In the genomic region with DNA sequence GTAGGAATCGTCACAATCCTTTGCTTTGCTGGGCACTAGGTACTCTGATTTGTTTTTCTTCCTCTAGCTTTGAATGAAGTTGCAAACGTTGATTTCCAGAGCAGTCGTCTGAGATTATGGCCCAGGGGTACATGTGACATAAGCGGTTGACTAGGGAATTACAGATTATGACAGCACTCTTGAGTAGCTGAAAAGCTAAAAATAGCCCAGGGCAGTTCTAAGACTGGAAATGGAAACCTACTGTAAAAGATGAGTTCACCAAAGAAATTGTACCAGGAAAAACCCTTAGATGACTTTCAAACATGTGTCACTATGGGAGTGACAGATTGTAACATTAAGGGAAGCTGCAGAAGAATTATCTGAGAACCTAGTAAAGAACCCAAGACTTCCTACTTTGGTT, we compare ENCODE assay signal across 13 cellular contexts.
DNase-seq lines count a peak whose midpoint lies in the region; FAIRE-seq and TF ChIP-seq lines count a peak whose summit lies in the region.
"Had no signal": no experiment of that assay in that cellular context is flagged by ENCODE, and none has a peak within 500 bp of the region (broad histone marks: within the 10 kb centered on the region; RNA-seq: fewer than 3 reads in every experiment).

No MANE protein-coding gene starts in this region.

- H2BK15ac ChIP-seq in mesenchymal stem cell (ENCODE audit: low read depth, poor library complexity, severe bottlenecking), result no peak overlapping the region

- H3K9ac ChIP-seq in astrocyte (ENCODE audit: low read length) (no peak overlapping the region), mesenchymal stem cell (ENCODE audit: low read length) (no peak overlapping the region)

- H3K9me3 Mint-ChIP-seq in HFFc6 (no peaks in the 10 kb centered on the region), astrocyte (ENCODE audit: unreplicated experiment) (peaks cover 3% of the 10 kb centered on the region)
- H3K9me3 Mint-ChIP-seq: activated T-cell treated with anti-CD3 and anti-CD28 coated beads, Interleukin-2, amount 50 U/mL, for 24 hours; memory B cell had no signal

- H3K27me3 ChIP-seq in astrocyte (ENCODE audit: insufficient read depth, low read length) (no peaks in the 10 kb centered on the region), mesenchymal stem cell (ENCODE audit: control insufficient read depth in 1 of 2, insufficient read depth in 1 of 2, low read length in 2 of 2) (no peaks in the 10 kb centered on the region), esophagus squamous epithelium (no peaks in the 10 kb centered on the region)

- peaks cover 10% of the 10 kb centered on the region for H4K20me1 ChIP-seq in astrocyte (ENCODE audit: insufficient read depth, low read length)

- no peak overlapping the region for H2BK120ac ChIP-seq in mesenchymal stem cell (ENCODE audit: low read depth, low read length)

- no peak for TF ChIP-seq CTCF in HFFc6 (IDR thresholded peaks at IDR 0.05)
- no peak for TF ChIP-seq CTCF in astrocyte (IDR thresholded peaks at IDR 0.05; ENCODE audit: insufficient read depth, low read depth, low read length)
- no peak for TF ChIP-seq CTCF in esophagus squamous epithelium (IDR thresholded peaks at IDR 0.05)

- H2AFZ ChIP-seq in astrocyte (ENCODE audit: low read depth, low read length) (no peak overlapping the region), mesenchymal stem cell (ENCODE audit: low read depth, low read length) (no peak overlapping the region)

- no peak overlapping the region for H2AK5ac ChIP-seq in mesenchymal stem cell (ENCODE audit: low read length, severe bottlenecking)

- H3K79me1 ChIP-seq in mesenchymal stem cell (replicated peaks; ENCODE audit: low read length, poor library complexity, severe bottlenecking), result peaks cover 14% of the 10 kb centered on the region

- no peak overlapping the region for H4K8ac ChIP-seq in mesenchymal stem cell (ENCODE audit: low read length)

- H3K27me3 Mint-ChIP-seq in HFFc6 (ENCODE audit: insufficient read depth) (no peaks in the 10 kb centered on the region), astrocyte (ENCODE audit: low read depth, unreplicated experiment) (no peaks in the 10 kb centered on the region)
- H3K27me3 Mint-ChIP-seq: activated T-cell treated with anti-CD3 and anti-CD28 coated beads, Interleukin-2, amount 50 U/mL, for 24 hours; memory B cell had no signal

- no peak overlapping the region for H4K91ac ChIP-seq in mesenchymal stem cell (ENCODE audit: low read length)

- H3K36me3 Mint-ChIP-seq in HFFc6 (ENCODE audit: low read depth), result peaks cover 18% of the 10 kb centered on the region
- H3K36me3 Mint-ChIP-seq in astrocyte (ENCODE audit: low read depth, unreplicated experiment), result peaks cover 15% of the 10 kb centered on the region

- H3K4me3 ChIP-seq in astrocyte (ENCODE audit: insufficient read depth, low read depth, low read length) (no peak overlapping the region), mesenchymal stem cell (ENCODE audit: insufficient read depth in 1 of 2, low read depth in 1 of 2, low read length in 2 of 2) (no peak overlapping the region), esophagus squamous epithelium (no peak overlapping the region)

- peaks cover 10% of the 10 kb centered on the region for H3K79me2 ChIP-seq in astrocyte (ENCODE audit: insufficient read depth, low read length)

- no peak overlapping the region for H3K4ac ChIP-seq in mesenchymal stem cell (ENCODE audit: low read depth in 1 of 2, low read length in 2 of 2)

- H3K36me3 ChIP-seq in astrocyte (ENCODE audit: insufficient read depth, low read length) (no peaks in the 10 kb centered on the region), mesenchymal stem cell (ENCODE audit: control insufficient read depth in 1 of 2, insufficient read depth in 2 of 2, low read depth in 1 of 2, low read length in 2 of 2) (no peaks in the 10 kb centered on the region), esophagus squamous epithelium (no peaks in the 10 kb centered on the region)

- no peak overlapping the region for H3K4me3 Mint-ChIP-seq in HFFc6
- H3K4me3 Mint-ChIP-seq in astrocyte (ENCODE audit: unreplicated experiment), result no peak overlapping the region
- H3K4me3 Mint-ChIP-seq: activated T-cell treated with anti-CD3 and anti-CD28 coated beads, Interleukin-2, amount 50 U/mL, for 24 hours; memory B cell had no signal

- H3K9me3 ChIP-seq in astrocyte (ENCODE audit: insufficient read depth, low read depth, low read length) (no peaks in the 10 kb centered on the region), mesenchymal stem cell (ENCODE audit: control insufficient read depth, low read length) (no peaks in the 10 kb centered on the region), esophagus squamous epithelium (no peaks in the 10 kb centered on the region)

- H3K27ac ChIP-seq in astrocyte (ENCODE audit: low read depth, low read length) (no peak overlapping the region), mesenchymal stem cell (ENCODE audit: low read length, poor library complexity, severe bottlenecking) (no peak overlapping the region), esophagus squamous epithelium (no peak overlapping the region)

- TF ChIP-seq POLR2A in esophagus squamous epithelium (IDR thresholded peaks at IDR 0.05), result no peak

- intact Hi-C loops in esophagus squamous epithelium (cut with DNase I), result no loop called here

- H3K27ac Mint-ChIP-seq in HFFc6 (peak overlapping the region; percentile 43), astrocyte (ENCODE audit: unreplicated experiment) (peak overlapping the region; percentile 20)
- H3K27ac Mint-ChIP-seq: activated T-cell treated with anti-CD3 and anti-CD28 coated beads, Interleukin-2, amount 50 U/mL, for 24 hours; memory B cell had no signal

- no peak for FAIRE-seq in astrocyte (lab: Jason Lieb, UNC)

- no peaks in the 10 kb centered on the region for H3K4me1 ChIP-seq in astrocyte (ENCODE audit: insufficient read depth, low read length)
- H3K4me1 ChIP-seq in mesenchymal stem cell (ENCODE audit: control insufficient read depth, insufficient read depth, low read depth, low read length), result no peaks in the 10 kb centered on the region
- peaks cover 0 to 14% (median 0%) of the 10 kb centered on the region in 3 donors for H3K4me1 ChIP-seq in esophagus squamous epithelium

- H3K23ac ChIP-seq in mesenchymal stem cell (ENCODE audit: low read length in 2 of 2), result no peak overlapping the region

- WGBS in mesenchymal stem cell, result 67% methylated on average over 4 of the region's 4 CpGs
- 26 to 31% methylated on average over 4 of the region's 4 CpGs for WGBS in esophagus squamous epithelium, 2 donors

- H2BK5ac ChIP-seq in mesenchymal stem cell (ENCODE audit: low read depth, low read length, poor library complexity, severe bottlenecking), result no peak overlapping the region

- no peak overlapping the region for H3K14ac ChIP-seq in mesenchymal stem cell (ENCODE audit: low read length in 2 of 2)

- H3K4me1 Mint-ChIP-seq in HFFc6 (ENCODE audit: low read depth) (peaks cover 44% of the 10 kb centered on the region), astrocyte (ENCODE audit: low read depth, unreplicated experiment) (peaks cover 20% of the 10 kb centered on the region)
- H3K4me1 Mint-ChIP-seq: memory B cell had no signal

- no peak overlapping the region for H3K18ac ChIP-seq in mesenchymal stem cell (ENCODE audit: low read depth in 1 of 2, low read length in 2 of 2)

- H2BK12ac ChIP-seq in mesenchymal stem cell (ENCODE audit: low read length in 2 of 2), result no peak overlapping the region

- H3K4me2 ChIP-seq in astrocyte (ENCODE audit: low read length) (no peak overlapping the region), mesenchymal stem cell (ENCODE audit: low read length, poor library complexity, severe bottlenecking) (no peak overlapping the region)

- DNase-seq in ELR (ENCODE audit: low read depth) (peak; percentile 6), HFFc6 (peak; percentile 72), astrocyte (ENCODE audit: low read depth) (no peak), mesenchymal stem cell (peak; percentile 63), NCI-H1436 (lab: John Stamatoyannopoulos, UW) (no peak), esophagus squamous epithelium (lab: John Stamatoyannopoulos, UW) (no peak), SHP77 treated with DMSO at 0.1 percent for 48 hours (lab: John Stamatoyannopoulos, UW) (no peak)
- DNase-seq: activated T-cell treated with anti-CD3 and anti-CD28 coated beads, Interleukin-2, amount 50 U/mL, for 24 hours; AML-193; GDM1; NCI-H2029; NCI-H510A treated with DMSO at 0.1 percent for 48 hours had no signal

Comparison
In these comparisons a context has a peak if more than half of its experiments do, and no peak if none do; other contexts are left out.
1. DNase-seq: peak in ELR (single experiment), HFFc6 (single experiment) and mesenchymal stem cell (single experiment); none in astrocyte (single experiment), NCI-H1436 (single experiment), esophagus squamous epithelium (single experiment) and SHP77 treated with DMSO at 0.1 percent for 48 hours (single experiment).